Comparison of ENCODE assay signal across 1 cellular context in genomic region chr18:22084547-22084946, GRCh38.
TF ChIP-seq lines count a peak whose summit lies in the region.

No MANE protein-coding gene starts in this region.

TF ChIP-seq in HepG2, 621 proteins besides CTCF, POLR2A, EP300 and RAD21 (continued from another document and continues in another):
- TF ChIP-seq ZNF691 (CRISPR knock-in tag; IDR thresholded peaks at IDR 0.05; ENCODE audit: borderline replicate concordance, low read depth), result no peak
- 0 out of 2 replicates have a peak, but pooled peaks have one; percentile 27 for TF ChIP-seq PHF21A (CRISPR knock-in tag; IDR thresholded peaks at IDR 0.05)
- TF ChIP-seq LCORL (IDR thresholded peaks at IDR 0.05), result no peak
- TF ChIP-seq LCORL (CRISPR knock-in tag; IDR thresholded peaks at IDR 0.05), result no peak
- TF ChIP-seq, protein P1, sequence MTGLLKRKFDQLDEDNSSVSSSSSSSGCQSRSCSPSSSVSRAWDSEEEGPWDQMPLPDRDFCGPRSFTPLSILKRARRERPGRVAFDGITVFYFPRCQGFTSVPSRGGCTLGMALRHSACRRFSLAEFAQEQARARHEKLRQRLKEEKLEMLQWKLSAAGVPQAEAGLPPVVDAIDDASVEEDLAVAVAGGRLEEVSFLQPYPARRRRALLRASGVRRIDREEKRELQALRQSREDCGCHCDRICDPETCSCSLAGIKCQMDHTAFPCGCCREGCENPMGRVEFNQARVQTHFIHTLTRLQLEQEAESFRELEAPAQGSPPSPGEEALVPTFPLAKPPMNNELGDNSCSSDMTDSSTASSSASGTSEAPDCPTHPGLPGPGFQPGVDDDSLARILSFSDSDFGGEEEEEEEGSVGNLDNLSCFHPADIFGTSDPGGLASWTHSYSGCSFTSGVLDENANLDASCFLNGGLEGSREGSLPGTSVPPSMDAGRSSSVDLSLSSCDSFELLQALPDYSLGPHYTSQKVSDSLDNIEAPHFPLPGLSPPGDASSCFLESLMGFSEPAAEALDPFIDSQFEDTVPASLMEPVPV (CRISPR knock-in tag; IDR thresholded peaks at IDR 0.05), result no peak
- peak; percentile 27; the same call in 1 of the 2 replicates for TF ChIP-seq GATAD2A (CRISPR knock-in tag; IDR thresholded peaks at IDR 0.05)
- TF ChIP-seq ZNF75D (CRISPR knock-in tag; IDR thresholded peaks at IDR 0.05; ENCODE audit: borderline replicate concordance), result no peak
- 0 out of 2 replicates have a peak, but pooled peaks have one; percentile 38 for TF ChIP-seq GFI1 (CRISPR knock-in tag; IDR thresholded peaks at IDR 0.05; ENCODE audit: borderline replicate concordance)
- TF ChIP-seq PHF5A (CRISPR knock-in tag; IDR thresholded peaks at IDR 0.05; ENCODE audit: low read depth, unreplicated experiment), result no peak
- TF ChIP-seq, protein P2, sequence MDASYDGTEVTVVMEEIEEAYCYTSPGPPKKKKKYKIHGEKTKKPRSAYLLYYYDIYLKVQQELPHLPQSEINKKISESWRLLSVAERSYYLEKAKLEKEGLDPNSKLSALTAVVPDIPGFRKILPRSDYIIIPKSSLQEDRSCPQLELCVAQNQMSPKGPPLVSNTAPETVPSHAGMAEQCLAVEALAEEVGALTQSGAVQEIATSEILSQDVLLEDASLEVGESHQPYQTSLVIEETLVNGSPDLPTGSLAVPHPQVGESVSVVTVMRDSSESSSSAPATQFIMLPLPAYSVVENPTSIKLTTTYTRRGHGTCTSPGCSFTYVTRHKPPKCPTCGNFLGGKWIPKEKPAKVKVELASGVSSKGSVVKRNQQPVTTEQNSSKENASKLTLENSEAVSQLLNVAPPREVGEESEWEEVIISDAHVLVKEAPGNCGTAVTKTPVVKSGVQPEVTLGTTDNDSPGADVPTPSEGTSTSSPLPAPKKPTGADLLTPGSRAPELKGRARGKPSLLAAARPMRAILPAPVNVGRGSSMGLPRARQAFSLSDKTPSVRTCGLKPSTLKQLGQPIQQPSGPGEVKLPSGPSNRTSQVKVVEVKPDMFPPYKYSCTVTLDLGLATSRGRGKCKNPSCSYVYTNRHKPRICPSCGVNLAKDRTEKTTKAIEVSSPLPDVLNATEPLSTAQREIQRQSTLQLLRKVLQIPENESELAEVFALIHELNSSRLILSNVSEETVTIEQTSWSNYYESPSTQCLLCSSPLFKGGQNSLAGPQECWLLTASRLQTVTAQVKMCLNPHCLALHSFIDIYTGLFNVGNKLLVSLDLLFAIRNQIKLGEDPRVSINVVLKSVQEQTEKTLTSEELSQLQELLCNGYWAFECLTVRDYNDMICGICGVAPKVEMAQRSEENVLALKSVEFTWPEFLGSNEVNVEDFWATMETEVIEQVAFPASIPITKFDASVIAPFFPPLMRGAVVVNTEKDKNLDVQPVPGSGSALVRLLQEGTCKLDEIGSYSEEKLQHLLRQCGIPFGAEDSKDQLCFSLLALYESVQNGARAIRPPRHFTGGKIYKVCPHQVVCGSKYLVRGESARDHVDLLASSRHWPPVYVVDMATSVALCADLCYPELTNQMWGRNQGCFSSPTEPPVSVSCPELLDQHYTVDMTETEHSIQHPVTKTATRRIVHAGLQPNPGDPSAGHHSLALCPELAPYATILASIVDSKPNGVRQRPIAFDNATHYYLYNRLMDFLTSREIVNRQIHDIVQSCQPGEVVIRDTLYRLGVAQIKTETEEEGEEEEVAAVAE (CRISPR knock-in tag; IDR thresholded peaks at IDR 0.05; ENCODE audit: borderline replicate concordance), result no peak
- no peak for TF ChIP-seq RORA (CRISPR knock-in tag; IDR thresholded peaks at IDR 0.05)
- TF ChIP-seq ZIK1 (CRISPR knock-in tag; IDR thresholded peaks at IDR 0.05; ENCODE audit: borderline replicate concordance, low read depth), result no peak
- no peak for TF ChIP-seq ZNF747 (CRISPR knock-in tag; IDR thresholded peaks at IDR 0.05; ENCODE audit: borderline replicate concordance)
- TF ChIP-seq ARID2 (CRISPR knock-in tag; IDR thresholded peaks at IDR 0.05; ENCODE audit: borderline replicate concordance), result no peak
- no peak for TF ChIP-seq ONECUT2 (CRISPR knock-in tag; IDR thresholded peaks at IDR 0.05)
- 0 out of 2 replicates have a peak, but pooled peaks have one; percentile 31 for TF ChIP-seq ZNF879 (CRISPR knock-in tag; IDR thresholded peaks at IDR 0.05)
- no peak for TF ChIP-seq FOXA1 (IDR thresholded peaks at IDR 0.05)
- TF ChIP-seq FOXA1 (CRISPR knock-in tag; IDR thresholded peaks at IDR 0.05), result no peak
- TF ChIP-seq CBX5 (CRISPR knock-in tag; IDR thresholded peaks at IDR 0.05; ENCODE audit: borderline replicate concordance), result no peak
- no peak for TF ChIP-seq ZMYM4 (CRISPR knock-in tag; IDR thresholded peaks at IDR 0.05)
- TF ChIP-seq ZKSCAN1 (IDR thresholded peaks at IDR 0.05; ENCODE audit: low read length), result no peak
- no peak for TF ChIP-seq ZNF543 (CRISPR knock-in tag; IDR thresholded peaks at IDR 0.05)
- TF ChIP-seq ZNF841 (CRISPR knock-in tag; IDR thresholded peaks at IDR 0.05; ENCODE audit: borderline replicate concordance), result no peak
- no peak for TF ChIP-seq EZH2 (conservative IDR thresholded peaks at IDR 0.05; ENCODE audit: low read depth, low read length)
- TF ChIP-seq ZNF329 (CRISPR knock-in tag; IDR thresholded peaks at IDR 0.05; ENCODE audit: low read depth), result no peak
- no peak for TF ChIP-seq NFIB (CRISPR knock-in tag; IDR thresholded peaks at IDR 0.05; ENCODE audit: borderline replicate concordance)
- 0 out of 2 replicates have a peak, but pooled peaks have one; percentile 13 for TF ChIP-seq BCL6 (CRISPR knock-in tag; IDR thresholded peaks at IDR 0.05)
- TF ChIP-seq HOXA3 (CRISPR knock-in tag; IDR thresholded peaks at IDR 0.05), result no peak
- no peak for TF ChIP-seq ZBTB38 (CRISPR knock-in tag; IDR thresholded peaks at IDR 0.05)
- no peak for TF ChIP-seq SMC3 (IDR thresholded peaks at IDR 0.05; ENCODE audit: low read length)
- no peak for TF ChIP-seq FOXK1 (CRISPR knock-in tag; IDR thresholded peaks at IDR 0.05; ENCODE audit: borderline replicate concordance, low read depth)
- no peak for TF ChIP-seq STAT6 (CRISPR knock-in tag; IDR thresholded peaks at IDR 0.05; ENCODE audit: borderline replicate concordance)
- no peak for TF ChIP-seq ZNF12 (CRISPR knock-in tag; IDR thresholded peaks at IDR 0.05)
- TF ChIP-seq LBX2 (CRISPR knock-in tag; IDR thresholded peaks at IDR 0.05; ENCODE audit: borderline replicate concordance), result peak; percentile 47; the same call in 1 of the 2 replicates
- TF ChIP-seq, protein P3, sequence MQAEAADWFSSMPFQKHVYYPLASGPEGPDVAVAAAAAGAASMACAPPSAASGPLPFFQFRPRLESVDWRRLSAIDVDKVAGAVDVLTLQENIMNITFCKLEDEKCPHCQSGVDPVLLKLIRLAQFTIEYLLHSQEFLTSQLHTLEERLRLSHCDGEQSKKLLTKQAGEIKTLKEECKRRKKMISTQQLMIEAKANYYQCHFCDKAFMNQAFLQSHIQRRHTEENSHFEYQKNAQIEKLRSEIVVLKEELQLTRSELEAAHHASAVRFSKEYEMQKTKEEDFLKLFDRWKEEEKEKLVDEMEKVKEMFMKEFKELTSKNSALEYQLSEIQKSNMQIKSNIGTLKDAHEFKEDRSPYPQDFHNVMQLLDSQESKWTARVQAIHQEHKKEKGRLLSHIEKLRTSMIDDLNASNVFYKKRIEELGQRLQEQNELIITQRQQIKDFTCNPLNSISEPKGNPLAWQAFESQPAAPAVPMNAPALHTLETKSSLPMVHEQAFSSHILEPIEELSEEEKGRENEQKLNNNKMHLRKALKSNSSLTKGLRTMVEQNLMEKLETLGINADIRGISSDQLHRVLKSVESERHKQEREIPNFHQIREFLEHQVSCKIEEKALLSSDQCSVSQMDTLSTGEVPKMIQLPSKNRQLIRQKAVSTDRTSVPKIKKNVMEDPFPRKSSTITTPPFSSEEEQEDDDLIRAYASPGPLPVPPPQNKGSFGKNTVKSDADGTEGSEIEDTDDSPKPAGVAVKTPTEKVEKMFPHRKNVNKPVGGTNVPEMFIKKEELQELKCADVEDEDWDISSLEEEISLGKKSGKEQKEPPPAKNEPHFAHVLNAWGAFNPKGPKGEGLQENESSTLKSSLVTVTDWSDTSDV (CRISPR knock-in tag; IDR thresholded peaks at IDR 0.05), result no peak
- no peak for TF ChIP-seq SIX4 (CRISPR knock-in tag; IDR thresholded peaks at IDR 0.05)
- no peak for TF ChIP-seq MYC (CRISPR knock-in tag; IDR thresholded peaks at IDR 0.05; ENCODE audit: borderline replicate concordance)
- TF ChIP-seq, protein P4, sequence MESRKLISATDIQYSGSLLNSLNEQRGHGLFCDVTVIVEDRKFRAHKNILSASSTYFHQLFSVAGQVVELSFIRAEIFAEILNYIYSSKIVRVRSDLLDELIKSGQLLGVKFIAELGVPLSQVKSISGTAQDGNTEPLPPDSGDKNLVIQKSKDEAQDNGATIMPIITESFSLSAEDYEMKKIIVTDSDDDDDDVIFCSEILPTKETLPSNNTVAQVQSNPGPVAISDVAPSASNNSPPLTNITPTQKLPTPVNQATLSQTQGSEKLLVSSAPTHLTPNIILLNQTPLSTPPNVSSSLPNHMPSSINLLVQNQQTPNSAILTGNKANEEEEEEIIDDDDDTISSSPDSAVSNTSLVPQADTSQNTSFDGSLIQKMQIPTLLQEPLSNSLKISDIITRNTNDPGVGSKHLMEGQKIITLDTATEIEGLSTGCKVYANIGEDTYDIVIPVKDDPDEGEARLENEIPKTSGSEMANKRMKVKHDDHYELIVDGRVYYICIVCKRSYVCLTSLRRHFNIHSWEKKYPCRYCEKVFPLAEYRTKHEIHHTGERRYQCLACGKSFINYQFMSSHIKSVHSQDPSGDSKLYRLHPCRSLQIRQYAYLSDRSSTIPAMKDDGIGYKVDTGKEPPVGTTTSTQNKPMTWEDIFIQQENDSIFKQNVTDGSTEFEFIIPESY (CRISPR knock-in tag; IDR thresholded peaks at IDR 0.05), result no peak
- TF ChIP-seq HNRNPLL (IDR thresholded peaks at IDR 0.05; ENCODE audit: low read depth, low read length, poor library complexity, severe bottlenecking), result no peak
- TF ChIP-seq RXRB (CRISPR knock-in tag; IDR thresholded peaks at IDR 0.05; ENCODE audit: borderline replicate concordance), result peak; percentile 36; the same call in 1 of the 2 replicates
- peak; percentile 14; the same call in 1 of the 2 replicates for TF ChIP-seq NFYC (CRISPR knock-in tag; IDR thresholded peaks at IDR 0.05)
- TF ChIP-seq, protein P5, sequence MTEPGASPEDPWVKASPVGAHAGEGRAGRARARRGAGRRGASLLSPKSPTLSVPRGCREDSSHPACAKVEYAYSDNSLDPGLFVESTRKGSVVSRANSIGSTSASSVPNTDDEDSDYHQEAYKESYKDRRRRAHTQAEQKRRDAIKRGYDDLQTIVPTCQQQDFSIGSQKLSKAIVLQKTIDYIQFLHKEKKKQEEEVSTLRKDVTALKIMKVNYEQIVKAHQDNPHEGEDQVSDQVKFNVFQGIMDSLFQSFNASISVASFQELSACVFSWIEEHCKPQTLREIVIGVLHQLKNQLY (CRISPR knock-in tag; IDR thresholded peaks at IDR 0.05), result no peak
- TF ChIP-seq ZBTB3 (CRISPR knock-in tag; IDR thresholded peaks at IDR 0.05; ENCODE audit: borderline replicate concordance, low read depth), result no peak
- TF ChIP-seq ELF4 (CRISPR knock-in tag; IDR thresholded peaks at IDR 0.05; ENCODE audit: borderline replicate concordance), result no peak
- no peak for TF ChIP-seq ZFY (CRISPR knock-in tag; IDR thresholded peaks at IDR 0.05)
- no peak for TF ChIP-seq ZNF619 (CRISPR knock-in tag; IDR thresholded peaks at IDR 0.05)
- TF ChIP-seq FOXA3 (CRISPR knock-in tag; IDR thresholded peaks at IDR 0.05), result no peak; the same call in 1 of the 2 replicates
